Comparison of ENCODE assay signal across 1 cellular context in the genomic region with DNA sequence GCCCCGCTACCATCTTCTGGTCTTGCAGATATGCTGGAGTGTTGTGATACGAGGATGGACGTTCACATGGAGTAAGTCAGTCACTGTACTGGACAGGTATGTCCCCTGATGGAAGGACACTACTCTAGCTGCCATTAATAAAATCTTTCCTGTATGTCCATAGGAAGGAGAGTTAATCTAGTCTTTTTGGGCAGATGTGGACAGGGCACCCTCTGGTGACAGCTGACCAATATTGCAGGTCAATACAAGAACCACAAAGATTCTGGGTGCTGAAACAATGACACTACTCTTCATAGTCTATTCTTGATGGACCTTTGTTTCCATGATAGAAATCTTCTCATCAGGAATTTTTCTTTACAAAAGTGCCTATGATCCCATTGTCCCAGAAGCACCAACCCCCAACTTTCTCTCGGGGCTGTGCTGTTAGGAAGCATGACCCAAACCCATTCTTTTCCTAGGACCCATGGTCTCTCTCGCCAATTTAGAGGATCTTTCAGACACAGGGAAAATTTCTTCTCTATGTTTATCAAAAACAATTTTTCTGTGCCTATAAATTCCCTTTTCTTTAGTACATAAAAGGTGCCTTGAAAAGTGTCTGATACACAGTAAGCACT.
A peak's percentile ranks its signal among the peaks of the same experiment; 100 is the strongest.
TF ChIP-seq lines count a peak whose summit lies in the region.

No MANE protein-coding gene starts in this region.

TF ChIP-seq in GM12878, 131 proteins besides CTCF, POLR2A, EP300 and RAD21 (continued from another document):
- TF ChIP-seq, protein P1, sequence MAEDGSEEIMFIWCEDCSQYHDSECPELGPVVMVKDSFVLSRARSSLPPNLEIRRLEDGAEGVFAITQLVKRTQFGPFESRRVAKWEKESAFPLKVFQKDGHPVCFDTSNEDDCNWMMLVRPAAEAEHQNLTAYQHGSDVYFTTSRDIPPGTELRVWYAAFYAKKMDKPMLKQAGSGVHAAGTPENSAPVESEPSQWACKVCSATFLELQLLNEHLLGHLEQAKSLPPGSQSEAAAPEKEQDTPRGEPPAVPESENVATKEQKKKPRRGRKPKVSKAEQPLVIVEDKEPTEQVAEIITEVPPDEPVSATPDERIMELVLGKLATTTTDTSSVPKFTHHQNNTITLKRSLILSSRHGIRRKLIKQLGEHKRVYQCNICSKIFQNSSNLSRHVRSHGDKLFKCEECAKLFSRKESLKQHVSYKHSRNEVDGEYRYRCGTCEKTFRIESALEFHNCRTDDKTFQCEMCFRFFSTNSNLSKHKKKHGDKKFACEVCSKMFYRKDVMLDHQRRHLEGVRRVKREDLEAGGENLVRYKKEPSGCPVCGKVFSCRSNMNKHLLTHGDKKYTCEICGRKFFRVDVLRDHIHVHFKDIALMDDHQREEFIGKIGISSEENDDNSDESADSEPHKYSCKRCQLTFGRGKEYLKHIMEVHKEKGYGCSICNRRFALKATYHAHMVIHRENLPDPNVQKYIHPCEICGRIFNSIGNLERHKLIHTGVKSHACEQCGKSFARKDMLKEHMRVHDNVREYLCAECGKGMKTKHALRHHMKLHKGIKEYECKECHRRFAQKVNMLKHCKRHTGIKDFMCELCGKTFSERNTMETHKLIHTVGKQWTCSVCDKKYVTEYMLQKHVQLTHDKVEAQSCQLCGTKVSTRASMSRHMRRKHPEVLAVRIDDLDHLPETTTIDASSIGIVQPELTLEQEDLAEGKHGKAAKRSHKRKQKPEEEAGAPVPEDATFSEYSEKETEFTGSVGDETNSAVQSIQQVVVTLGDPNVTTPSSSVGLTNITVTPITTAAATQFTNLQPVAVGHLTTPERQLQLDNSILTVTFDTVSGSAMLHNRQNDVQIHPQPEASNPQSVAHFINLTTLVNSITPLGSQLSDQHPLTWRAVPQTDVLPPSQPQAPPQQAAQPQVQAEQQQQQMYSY (CRISPR knock-in tag; IDR thresholded peaks at IDR 0.05), result no peak
- no peak for TF ChIP-seq ZNF274 (IDR thresholded peaks at IDR 0.05; ENCODE audit: insufficient read depth, insufficient read length)
- TF ChIP-seq CEBPB (IDR thresholded peaks at IDR 0.05; ENCODE audit: borderline replicate concordance in 1 of 2, low read depth in 2 of 2, low read length in 2 of 2), result no peak
- TF ChIP-seq, protein P2, sequence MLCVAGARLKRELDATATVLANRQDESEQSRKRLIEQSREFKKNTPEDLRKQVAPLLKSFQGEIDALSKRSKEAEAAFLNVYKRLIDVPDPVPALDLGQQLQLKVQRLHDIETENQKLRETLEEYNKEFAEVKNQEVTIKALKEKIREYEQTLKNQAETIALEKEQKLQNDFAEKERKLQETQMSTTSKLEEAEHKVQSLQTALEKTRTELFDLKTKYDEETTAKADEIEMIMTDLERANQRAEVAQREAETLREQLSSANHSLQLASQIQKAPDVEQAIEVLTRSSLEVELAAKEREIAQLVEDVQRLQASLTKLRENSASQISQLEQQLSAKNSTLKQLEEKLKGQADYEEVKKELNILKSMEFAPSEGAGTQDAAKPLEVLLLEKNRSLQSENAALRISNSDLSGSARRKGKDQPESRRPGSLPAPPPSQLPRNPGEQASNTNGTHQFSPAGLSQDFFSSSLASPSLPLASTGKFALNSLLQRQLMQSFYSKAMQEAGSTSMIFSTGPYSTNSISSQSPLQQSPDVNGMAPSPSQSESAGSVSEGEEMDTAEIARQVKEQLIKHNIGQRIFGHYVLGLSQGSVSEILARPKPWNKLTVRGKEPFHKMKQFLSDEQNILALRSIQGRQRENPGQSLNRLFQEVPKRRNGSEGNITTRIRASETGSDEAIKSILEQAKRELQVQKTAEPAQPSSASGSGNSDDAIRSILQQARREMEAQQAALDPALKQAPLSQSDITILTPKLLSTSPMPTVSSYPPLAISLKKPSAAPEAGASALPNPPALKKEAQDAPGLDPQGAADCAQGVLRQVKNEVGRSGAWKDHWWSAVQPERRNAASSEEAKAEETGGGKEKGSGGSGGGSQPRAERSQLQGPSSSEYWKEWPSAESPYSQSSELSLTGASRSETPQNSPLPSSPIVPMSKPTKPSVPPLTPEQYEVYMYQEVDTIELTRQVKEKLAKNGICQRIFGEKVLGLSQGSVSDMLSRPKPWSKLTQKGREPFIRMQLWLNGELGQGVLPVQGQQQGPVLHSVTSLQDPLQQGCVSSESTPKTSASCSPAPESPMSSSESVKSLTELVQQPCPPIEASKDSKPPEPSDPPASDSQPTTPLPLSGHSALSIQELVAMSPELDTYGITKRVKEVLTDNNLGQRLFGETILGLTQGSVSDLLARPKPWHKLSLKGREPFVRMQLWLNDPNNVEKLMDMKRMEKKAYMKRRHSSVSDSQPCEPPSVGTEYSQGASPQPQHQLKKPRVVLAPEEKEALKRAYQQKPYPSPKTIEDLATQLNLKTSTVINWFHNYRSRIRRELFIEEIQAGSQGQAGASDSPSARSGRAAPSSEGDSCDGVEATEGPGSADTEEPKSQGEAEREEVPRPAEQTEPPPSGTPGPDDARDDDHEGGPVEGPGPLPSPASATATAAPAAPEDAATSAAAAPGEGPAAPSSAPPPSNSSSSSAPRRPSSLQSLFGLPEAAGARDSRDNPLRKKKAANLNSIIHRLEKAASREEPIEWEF (IDR thresholded peaks at IDR 0.05; ENCODE audit: insufficient replicate concordance, low read depth, low read length), result no peak
- no peak for TF ChIP-seq NBN (IDR thresholded peaks at IDR 0.05)
- peak; percentile 59; the same call in 1 of the 2 replicates for TF ChIP-seq SMC3 (IDR thresholded peaks at IDR 0.05; ENCODE audit: borderline replicate concordance, low read length)
